ENCODE assay signal across 8 cellular contexts in genomic region chr5:141877478-141878185, GRCh38. TPM values are rescaled to one million over a fixed set of nuclear protein-coding genes. Genes with fewer than 3 reads are reported as not detected.
DNase-seq lines count a peak whose midpoint lies in the region; TF ChIP-seq lines count a peak whose summit lies in the region.

No MANE protein-coding gene starts in this region.

- peak overlapping the region; percentile 68 for H3K4me3 Mint-ChIP-seq in activated T-cell treated with anti-CD3 and anti-CD28 coated beads, Interleukin-2, amount 50 U/mL, for 24 hours

- H3K4me3 ChIP-seq in fibroblast of villous mesenchyme (ENCODE audit: low read depth, low read length) (peak overlapping the region; percentile 52), rectal smooth muscle tissue (ENCODE audit: low read length) (peak overlapping the region; percentile 63)

- no peak overlapping the region for H3K27ac ChIP-seq in rectal smooth muscle tissue (ENCODE audit: low read depth, low read length)

- H3K9me3 Mint-ChIP-seq in activated T-cell treated with anti-CD3 and anti-CD28 coated beads, Interleukin-2, amount 50 U/mL, for 24 hours: no peaks in the 10 kb centered on the region

- no peaks in the 10 kb centered on the region for H3K4me1 ChIP-seq in rectal smooth muscle tissue (ENCODE audit: control insufficient read depth, insufficient read depth, low read length)

- H3K36me3 Mint-ChIP-seq in activated T-cell treated with anti-CD3 and anti-CD28 coated beads, Interleukin-2, amount 50 U/mL, for 24 hours (ENCODE audit: low read depth): no peaks in the 10 kb centered on the region

- DNase-seq in activated gamma-delta T cell treated with Interleukin-2 at 50 U/mL for 16 hours: peak; percentile 29
- DNase-seq in activated gamma-delta T cell (lab: John Stamatoyannopoulos, UW): no peak
- DNase-seq in activated T-cell treated with anti-CD3 and anti-CD28 coated beads, Interleukin-2, amount 50 U/mL, for 24 hours: peak; percentile 59
- peak; percentile 6 for DNase-seq in fibroblast of villous mesenchyme (ENCODE audit: low read depth)
- no peak for DNase-seq in NCI-H128 (lab: John Stamatoyannopoulos, UW; ENCODE audit: unreplicated experiment)
- DNase-seq in NCI-H446 (lab: John Stamatoyannopoulos, UW): no peak
- no peak for DNase-seq in NCI-H446 treated with DMSO at 0.1 percent for 48 hours (lab: John Stamatoyannopoulos, UW)

- no peaks in the 10 kb centered on the region for H3K36me3 ChIP-seq in rectal smooth muscle tissue (ENCODE audit: control insufficient read depth, insufficient read depth, low read length)

- H3K27ac Mint-ChIP-seq in activated T-cell treated with anti-CD3 and anti-CD28 coated beads, Interleukin-2, amount 50 U/mL, for 24 hours: no peak overlapping the region

- no peak for TF ChIP-seq CTCF in fibroblast of villous mesenchyme (IDR thresholded peaks at IDR 0.05; ENCODE audit: insufficient read depth, low read depth, low read length)

- H3K9ac ChIP-seq in rectal smooth muscle tissue (ENCODE audit: low read length): peak overlapping the region; percentile 6

- H3K27me3 ChIP-seq in rectal smooth muscle tissue (ENCODE audit: control insufficient read depth, insufficient read depth, low read length): peaks cover 12% of the 10 kb centered on the region

- H3K4me1 Mint-ChIP-seq in activated T-cell treated with anti-CD3 and anti-CD28 coated beads, Interleukin-2, amount 50 U/mL, for 24 hours (ENCODE audit: low read depth): peaks cover 26% of the 10 kb centered on the region

- H3K27me3 Mint-ChIP-seq in activated T-cell treated with anti-CD3 and anti-CD28 coated beads, Interleukin-2, amount 50 U/mL, for 24 hours: peaks cover 84% of the 10 kb centered on the region

RNA-seq across cellular contexts. Expression of gene PCDH1, which starts 0.6 kb away (rescaled TPM):
- 0.43 and 3.5 TPM in 2 replicates for total RNA-seq in fibroblast of villous mesenchyme

RNA-seq across cellular contexts. Expression of gene DELE1, which starts 46.0 kb away (rescaled TPM):
- total RNA-seq in fibroblast of villous mesenchyme: 34.1 and 40.6 TPM in 2 replicates

Comparison
In these comparisons a context has a peak if more than half of its experiments do, and no peak if none do; other contexts are left out.
1. DNase-seq: peak in activated gamma-delta T cell treated with Interleukin-2 at 50 U/mL for 16 hours (single experiment), activated T-cell treated with anti-CD3 and anti-CD28 coated beads, Interleukin-2, amount 50 U/mL, for 24 hours (single experiment) and fibroblast of villous mesenchyme (single experiment); none in activated gamma-delta T cell (single experiment), NCI-H128 (single experiment), NCI-H446 (0 of 2) and NCI-H446 treated with DMSO at 0.1 percent for 48 hours (single experiment).